In genomic region chr6:33164665-33165373, GRCh38 we compare ENCODE assay signal across 18 cellular contexts. TPM values are rescaled to one million over a fixed set of nuclear protein-coding genes. Genes with fewer than 3 reads are reported as not detected.
A peak's percentile ranks its signal among the peaks of the same experiment; 100 is the strongest.
DNase-seq lines count a peak whose midpoint lies in the region; ATAC-seq and TF ChIP-seq lines count a peak whose summit lies in the region.
"Had no signal": no experiment of that assay in that cellular context is flagged by ENCODE, and none has a peak within 500 bp of the region (broad histone marks: within the 10 kb centered on the region; RNA-seq: fewer than 3 reads in every experiment).

No MANE protein-coding gene starts in this region.

- H3K36me3 ChIP-seq in osteoblast (ENCODE audit: insufficient read depth, low read length): no peaks in the 10 kb centered on the region

- H3K4me1 ChIP-seq in osteoblast (ENCODE audit: insufficient read depth, low read length): peaks cover 20% of the 10 kb centered on the region

- no peaks in the 10 kb centered on the region for H3K27me3 ChIP-seq in osteoblast (ENCODE audit: insufficient read depth, low read length)

- H3K27ac ChIP-seq in coronary artery (no peak overlapping the region), osteoblast (ENCODE audit: low read depth, low read length) (no peak overlapping the region)

- H3K79me2 ChIP-seq in osteoblast (ENCODE audit: insufficient read depth, low read length): no peaks in the 10 kb centered on the region

- no peak overlapping the region for H2AFZ ChIP-seq in osteoblast (ENCODE audit: low read length)

- no peaks in the 10 kb centered on the region for H3K9me3 ChIP-seq in osteoblast (ENCODE audit: low read depth, low read length)

- H4K20me1 ChIP-seq in osteoblast (ENCODE audit: insufficient read depth, low read length): no peaks in the 10 kb centered on the region

- H3K4me3 ChIP-seq in coronary artery: no peak overlapping the region
- no peak overlapping the region for H3K4me3 ChIP-seq in osteoblast (ENCODE audit: insufficient read depth, low read length)

- DNase-seq in NCI-H146 (lab: John Stamatoyannopoulos, UW) (peak; percentile 4), NCI-H146 treated with DMSO at 0.1 percent for 48 hours (lab: John Stamatoyannopoulos, UW; ENCODE audit: unreplicated experiment) (no peak), coronary artery (ENCODE audit: low spot score) (peak; percentile 70), osteoblast (ENCODE audit: insufficient read length, low spot score, missing footprints) (peak; percentile 74), activated gamma-delta T cell (lab: John Stamatoyannopoulos, UW) (no peak)
- DNase-seq: Calu3; CD4-positive, alpha-beta memory T cell; DMS79 treated with DMSO at 0.1 percent for 48 hours; KG1; NCI-H1417 treated with DMSO at 0.1 percent for 48 hours; NCI-H2029 treated with DMSO at 0.1 percent for 48 hours; NCI-H2171 treated with DMSO at 0.1 percent for 48 hours; NCI-H446 treated with DMSO at 0.1 percent for 48 hours; NCI-H748 treated with DMSO at 0.1 percent for 48 hours; RPMI8226; SIG-M5 had no signal

- no peak overlapping the region for H3K4me2 ChIP-seq in osteoblast (ENCODE audit: insufficient read depth, low read length)

- no peak for ATAC-seq in GM21360 (IDR thresholded peaks at IDR 0.05; ENCODE audit: unreplicated experiment)

- TF ChIP-seq CTCF in coronary artery (IDR thresholded peaks at IDR 0.05) (no peak), osteoblast (IDR thresholded peaks at IDR 0.05; ENCODE audit: extremely low read depth, low read depth, low read length) (no peak)

RNA-seq across cellular contexts. Expression of gene COL11A2, which starts 27.4 kb away (rescaled TPM):
- total RNA-seq in osteoblast: 1.8 TPM in 2 replicates

RNA-seq across cellular contexts. Expression of gene RXRB, which starts 35.6 kb away (rescaled TPM):
- 19.2 and 20.9 TPM in 2 replicates for total RNA-seq in osteoblast

RNA-seq across cellular contexts. Expression of gene SLC39A7, which starts 35.8 kb away (rescaled TPM):
- total RNA-seq in osteoblast: 108 and 109 TPM in 2 replicates

RNA-seq across cellular contexts. Expression of gene HSD17B8, which starts 39.6 kb away (rescaled TPM):
- 2.7 and 3.3 TPM in 2 replicates for total RNA-seq in osteoblast
- total RNA-seq: A172 had no signal

RNA-seq across cellular contexts. Expression of gene RING1, which starts 43.5 kb away (rescaled TPM):
- 34.0 and 34.2 TPM in 2 replicates for total RNA-seq in osteoblast

Comparison
In these comparisons a context has a peak if more than half of its experiments do, and no peak if none do; other contexts are left out.
1. DNase-seq: peak in NCI-H146 (single experiment), coronary artery (single experiment) and osteoblast (single experiment); none in NCI-H146 treated with DMSO at 0.1 percent for 48 hours (single experiment) and activated gamma-delta T cell (single experiment).